In the genomic region with DNA sequence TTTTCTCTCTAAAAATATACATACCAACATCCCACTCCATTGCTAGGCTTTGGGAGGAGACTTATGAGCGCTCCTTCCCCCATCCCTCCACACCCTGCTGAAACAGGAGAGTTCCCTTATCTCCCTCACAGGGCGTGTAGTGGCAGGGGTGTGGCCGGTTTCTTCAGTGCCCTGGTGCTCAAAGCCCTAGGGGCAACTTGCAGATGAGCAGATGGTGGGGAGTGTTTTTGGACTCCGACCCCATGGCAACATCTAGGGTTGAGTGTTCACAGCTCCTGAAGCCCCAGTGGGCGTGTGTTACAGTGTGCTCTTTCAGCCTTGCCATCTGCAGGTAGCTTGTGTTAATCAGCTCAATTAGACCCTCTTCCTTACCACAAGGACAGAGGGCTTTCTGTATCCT, we compare ENCODE assay signal across 11 cellular contexts.
A peak's percentile ranks its signal among the peaks of the same experiment; 100 is the strongest.
DNase-seq lines count a peak whose midpoint lies in the region; ATAC-seq, FAIRE-seq and TF ChIP-seq lines count a peak whose summit lies in the region.
"Had no signal": no experiment of that assay in that cellular context is flagged by ENCODE, and none has a peak within 500 bp of the region (broad histone marks: within the 10 kb centered on the region; RNA-seq: fewer than 3 reads in every experiment).

No MANE protein-coding gene starts in this region.

- no peaks in the 10 kb centered on the region for H4K20me1 ChIP-seq in BLaER1 treated with 17β-estradiol and CSF1 and Interleukin-3, amounts not matched to agents 10 nM and 100 nM

- peaks cover 21 to 31% (median 26%) of the 10 kb centered on the region in 11 experiments for H3K9me3 ChIP-seq in BLaER1 treated with 17β-estradiol and CSF1 and Interleukin-3, amounts not matched to agents 10 nM and 100 nM (replicated peaks in 1 of 11)
- no peaks in the 10 kb centered on the region for H3K9me3 ChIP-seq in CD4-positive, alpha-beta memory T cell (ENCODE audit: control insufficient read depth in 1 of 2, low read length in 2 of 2)

- peak overlapping the region; percentile 85 to 98 (median 91); a peak in 21 of 22 replicates for H3K9ac ChIP-seq in BLaER1 treated with 17β-estradiol and CSF1 and Interleukin-3, amounts not matched to agents 10 nM and 100 nM

- peak; percentile 44 for ATAC-seq in GM19463 (IDR thresholded peaks at IDR 0.05; ENCODE audit: unreplicated experiment)
- ATAC-seq in HG03460 (IDR thresholded peaks at IDR 0.05; ENCODE audit: unreplicated experiment) = peak; percentile 31

- H3K4me3 ChIP-seq in BLaER1 treated with 17β-estradiol and CSF1 and Interleukin-3, amounts not matched to agents 10 nM and 100 nM = peak overlapping the region in 9 of 10 experiments; percentile 5 to 46 (median 34); a peak in 10 of 20 replicates
- no peak overlapping the region for H3K4me3 ChIP-seq in CD4-positive, alpha-beta memory T cell (ENCODE audit: low read length in 2 of 2)
- H3K4me3 ChIP-seq: cardiac muscle cell, lung had no signal

- CTCF ChIA-PET in CD4-positive, alpha-beta memory T cell (lab: Charles Lee; ENCODE audit: partially characterized antibody) = no interaction called here

- no peak for TF ChIP-seq POLR2A in GM12892 (IDR thresholded peaks at IDR 0.05; ENCODE audit: low read depth, low read length)

- H3K27me3 ChIP-seq in BLaER1 treated with 17β-estradiol and CSF1 and Interleukin-3, amounts not matched to agents 10 nM and 100 nM = no peaks in the 10 kb centered on the region
- H3K27me3 ChIP-seq in CD4-positive, alpha-beta memory T cell (ENCODE audit: insufficient read depth, low read length) = no peaks in the 10 kb centered on the region
- H3K27me3 ChIP-seq: cardiac muscle cell had no signal

- peak; percentile 11 for DNase-seq in UCSD-AML1 (lab: John Stamatoyannopoulos, UW; ENCODE audit: unreplicated experiment)
- no peak for DNase-seq in activated gamma-delta T cell treated with Interleukin-2 at 50 U/mL for 16 hours
- DNase-seq in GM12892 (ENCODE audit: insufficient read length) = no peak
- no peak for DNase-seq in CD4-positive, alpha-beta memory T cell
- no peak for DNase-seq in NCI-H1105 (lab: John Stamatoyannopoulos, UW)

- no peaks in the 10 kb centered on the region for H3K27me3 Mint-ChIP-seq in CD4-positive, alpha-beta memory T cell

- peaks cover 46 to 61% (median 53%) of the 10 kb centered on the region in 10 experiments for H3K4me1 ChIP-seq in BLaER1 treated with 17β-estradiol and CSF1 and Interleukin-3, amounts not matched to agents 10 nM and 100 nM
- H3K4me1 ChIP-seq in CD4-positive, alpha-beta memory T cell (ENCODE audit: insufficient read depth, low read length) = no peaks in the 10 kb centered on the region

- H3K27ac ChIP-seq in BLaER1 treated with 17β-estradiol and CSF1 and Interleukin-3, amounts not matched to agents 10 nM and 100 nM = peak overlapping the region; percentile 94 to 100 (median 99)
- H3K27ac ChIP-seq in CD4-positive, alpha-beta memory T cell (ENCODE audit: low read depth, low read length) = no peak overlapping the region
- H3K27ac ChIP-seq: cardiac muscle cell had no signal

- no peaks in the 10 kb centered on the region for H3K4me1 Mint-ChIP-seq in CD4-positive, alpha-beta memory T cell

- no peak for FAIRE-seq in GM12892 (lab: Jason Lieb, UNC)

- H3K9me3 Mint-ChIP-seq in CD4-positive, alpha-beta memory T cell = peaks cover 0 to 9% (median 3%) of the 10 kb centered on the region in 8 donors

- peak overlapping the region; percentile 69 to 93 (median 85) for H3K4me2 ChIP-seq in BLaER1 treated with 17β-estradiol and CSF1 and Interleukin-3, amounts not matched to agents 10 nM and 100 nM

- no peak overlapping the region for H3K4me3 Mint-ChIP-seq in CD4-positive, alpha-beta memory T cell
- H3K4me3 Mint-ChIP-seq: T-helper 1 cell treated with Interleukin-12 subunit alpha and Interleukin-12 subunit beta and Interleukin-4 antibody, amounts not matched to agents 30 μg/mL and 1 μg/mL, for 36 hours had no signal

- no peaks in the 10 kb centered on the region for H3K36me3 Mint-ChIP-seq in CD4-positive, alpha-beta memory T cell

- intact Hi-C loops in CD4-positive, alpha-beta memory T cell (cut with micrococcal nuclease) = no loop called here

- H3K36me3 ChIP-seq in BLaER1 treated with 17β-estradiol and CSF1 and Interleukin-3, amounts not matched to agents 10 nM and 100 nM = peaks cover 0 to 4% (median 0%) of the 10 kb centered on the region in 11 experiments; a peak in 4 of 22 replicates
- H3K36me3 ChIP-seq in CD4-positive, alpha-beta memory T cell (ENCODE audit: insufficient read depth, low read length) = no peaks in the 10 kb centered on the region
- H3K36me3 ChIP-seq: cardiac muscle cell had no signal

- POLR2A ChIA-PET in CD4-positive, alpha-beta memory T cell (lab: Charles Lee; ENCODE audit: partially characterized antibody) = no interaction called here

- H3K27ac Mint-ChIP-seq in CD4-positive, alpha-beta memory T cell = peak overlapping the region in 1 of 7 donors; percentile 53
- H3K27ac Mint-ChIP-seq: T-helper 1 cell treated with Interleukin-12 subunit alpha and Interleukin-12 subunit beta and Interleukin-4 antibody, amounts not matched to agents 30 μg/mL and 1 μg/mL, for 36 hours had no signal

Comparison
In these comparisons a context has a peak if more than half of its experiments do, and no peak if none do; other contexts are left out.
1. H3K4me3 ChIP-seq: peak in BLaER1 treated with 17β-estradiol and CSF1 and Interleukin-3, amounts not matched to agents 10 nM and 100 nM (9 of 10); none in CD4-positive, alpha-beta memory T cell (0 of 2).